1 cellular context compared by ENCODE assay signal in the genomic region with DNA sequence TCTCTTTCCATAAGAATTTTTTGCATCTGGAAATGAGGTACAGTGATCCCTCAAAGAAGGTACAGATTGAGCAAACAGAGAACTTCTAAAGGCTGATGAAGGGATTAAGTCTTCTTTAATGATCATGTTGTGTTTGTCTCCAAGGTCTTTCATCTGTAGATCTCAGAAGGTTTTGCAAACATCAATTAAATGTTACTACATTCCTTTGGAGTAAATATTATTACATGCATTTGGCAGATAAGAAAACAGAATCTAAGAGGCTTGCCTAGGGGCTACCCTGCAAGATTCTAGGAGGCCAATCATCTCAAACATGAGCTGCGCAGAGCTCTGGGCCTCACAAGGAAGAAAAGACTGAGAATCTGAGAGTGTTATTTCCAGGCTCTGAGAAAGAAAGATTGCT.
A peak's percentile ranks its signal among the peaks of the same experiment; 100 is the strongest.
TF ChIP-seq lines count a peak whose summit lies in the region.

No MANE protein-coding gene starts in this region.

TF ChIP-seq in HepG2, 621 proteins besides CTCF, POLR2A, EP300 and RAD21 (continues in another document):
- TF ChIP-seq, protein P1, sequence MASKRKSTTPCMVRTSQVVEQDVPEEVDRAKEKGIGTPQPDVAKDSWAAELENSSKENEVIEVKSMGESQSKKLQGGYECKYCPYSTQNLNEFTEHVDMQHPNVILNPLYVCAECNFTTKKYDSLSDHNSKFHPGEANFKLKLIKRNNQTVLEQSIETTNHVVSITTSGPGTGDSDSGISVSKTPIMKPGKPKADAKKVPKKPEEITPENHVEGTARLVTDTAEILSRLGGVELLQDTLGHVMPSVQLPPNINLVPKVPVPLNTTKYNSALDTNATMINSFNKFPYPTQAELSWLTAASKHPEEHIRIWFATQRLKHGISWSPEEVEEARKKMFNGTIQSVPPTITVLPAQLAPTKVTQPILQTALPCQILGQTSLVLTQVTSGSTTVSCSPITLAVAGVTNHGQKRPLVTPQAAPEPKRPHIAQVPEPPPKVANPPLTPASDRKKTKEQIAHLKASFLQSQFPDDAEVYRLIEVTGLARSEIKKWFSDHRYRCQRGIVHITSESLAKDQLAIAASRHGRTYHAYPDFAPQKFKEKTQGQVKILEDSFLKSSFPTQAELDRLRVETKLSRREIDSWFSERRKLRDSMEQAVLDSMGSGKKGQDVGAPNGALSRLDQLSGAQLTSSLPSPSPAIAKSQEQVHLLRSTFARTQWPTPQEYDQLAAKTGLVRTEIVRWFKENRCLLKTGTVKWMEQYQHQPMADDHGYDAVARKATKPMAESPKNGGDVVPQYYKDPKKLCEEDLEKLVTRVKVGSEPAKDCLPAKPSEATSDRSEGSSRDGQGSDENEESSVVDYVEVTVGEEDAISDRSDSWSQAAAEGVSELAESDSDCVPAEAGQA (IDR thresholded peaks at IDR 0.05; ENCODE audit: low read depth) = no peak
- TF ChIP-seq, protein P1 (CRISPR knock-in tag; IDR thresholded peaks at IDR 0.05; ENCODE audit: borderline replicate concordance) = no peak
- TF ChIP-seq ZNF614 (CRISPR knock-in tag; IDR thresholded peaks at IDR 0.05; ENCODE audit: borderline replicate concordance) (no peak), ZNF143 (CRISPR knock-in tag; IDR thresholded peaks at IDR 0.05) (no peak), EHMT2 (IDR thresholded peaks at IDR 0.05; ENCODE audit: borderline replicate concordance, low read depth, low read length) (no peak), ZNF569 (CRISPR knock-in tag; IDR thresholded peaks at IDR 0.05; ENCODE audit: borderline replicate concordance) (no peak), ZNF329 (CRISPR knock-in tag; IDR thresholded peaks at IDR 0.05; ENCODE audit: low read depth) (no peak), TBL1XR1 (IDR thresholded peaks at IDR 0.05; ENCODE audit: borderline replicate concordance, low read length, partially characterized antibody) (no peak), SUZ12 (IDR thresholded peaks at IDR 0.05; ENCODE audit: low read depth, low read length) (no peak), GATAD1 (CRISPR knock-in tag; IDR thresholded peaks at IDR 0.05) (no peak), MXI1 (IDR thresholded peaks at IDR 0.05; ENCODE audit: borderline replicate concordance, low read depth, low read length) (no peak), STAG1 (CRISPR knock-in tag; IDR thresholded peaks at IDR 0.05) (no peak), ELF1 (CRISPR knock-in tag; IDR thresholded peaks at IDR 0.05) (no peak), RARG (CRISPR knock-in tag; IDR thresholded peaks at IDR 0.05; ENCODE audit: low read depth) (no peak), GATAD2A (CRISPR knock-in tag; IDR thresholded peaks at IDR 0.05) (0 out of 2 replicates have a peak, but pooled peaks have one; percentile 27), GTF3A (CRISPR knock-in tag; conservative IDR thresholded peaks at IDR 0.05) (no peak), HNF4A (CRISPR knock-in tag; IDR thresholded peaks at IDR 0.05) (peak; percentile 51), NCOA2 (CRISPR knock-in tag; IDR thresholded peaks at IDR 0.05) (peak; percentile 92), ZNF44 (CRISPR knock-in tag; IDR thresholded peaks at IDR 0.05) (no peak), ZFYVE20 (CRISPR knock-in tag; IDR thresholded peaks at IDR 0.05; ENCODE audit: borderline replicate concordance, low read depth) (no peak), ISL2 (CRISPR knock-in tag; IDR thresholded peaks at IDR 0.05) (peak; percentile 94), KDM5A (IDR thresholded peaks at IDR 0.05; ENCODE audit: borderline replicate concordance, low read length) (no peak), POLR2G (IDR thresholded peaks at IDR 0.05; ENCODE audit: low read depth, low read length) (no peak), HNRNPUL1 (IDR thresholded peaks at IDR 0.05; ENCODE audit: low read depth, low read length) (no peak), ZNF776 (CRISPR knock-in tag; IDR thresholded peaks at IDR 0.05) (no peak), ZNF441 (CRISPR knock-in tag; IDR thresholded peaks at IDR 0.05; ENCODE audit: borderline replicate concordance) (no peak), ZNF777 (CRISPR knock-in tag; IDR thresholded peaks at IDR 0.05) (no peak), GLI4 (CRISPR knock-in tag; IDR thresholded peaks at IDR 0.05; ENCODE audit: borderline replicate concordance) (no peak)
- TF ChIP-seq, protein P2, sequence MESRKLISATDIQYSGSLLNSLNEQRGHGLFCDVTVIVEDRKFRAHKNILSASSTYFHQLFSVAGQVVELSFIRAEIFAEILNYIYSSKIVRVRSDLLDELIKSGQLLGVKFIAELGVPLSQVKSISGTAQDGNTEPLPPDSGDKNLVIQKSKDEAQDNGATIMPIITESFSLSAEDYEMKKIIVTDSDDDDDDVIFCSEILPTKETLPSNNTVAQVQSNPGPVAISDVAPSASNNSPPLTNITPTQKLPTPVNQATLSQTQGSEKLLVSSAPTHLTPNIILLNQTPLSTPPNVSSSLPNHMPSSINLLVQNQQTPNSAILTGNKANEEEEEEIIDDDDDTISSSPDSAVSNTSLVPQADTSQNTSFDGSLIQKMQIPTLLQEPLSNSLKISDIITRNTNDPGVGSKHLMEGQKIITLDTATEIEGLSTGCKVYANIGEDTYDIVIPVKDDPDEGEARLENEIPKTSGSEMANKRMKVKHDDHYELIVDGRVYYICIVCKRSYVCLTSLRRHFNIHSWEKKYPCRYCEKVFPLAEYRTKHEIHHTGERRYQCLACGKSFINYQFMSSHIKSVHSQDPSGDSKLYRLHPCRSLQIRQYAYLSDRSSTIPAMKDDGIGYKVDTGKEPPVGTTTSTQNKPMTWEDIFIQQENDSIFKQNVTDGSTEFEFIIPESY (CRISPR knock-in tag; IDR thresholded peaks at IDR 0.05) = no peak
- TF ChIP-seq, protein P3, sequence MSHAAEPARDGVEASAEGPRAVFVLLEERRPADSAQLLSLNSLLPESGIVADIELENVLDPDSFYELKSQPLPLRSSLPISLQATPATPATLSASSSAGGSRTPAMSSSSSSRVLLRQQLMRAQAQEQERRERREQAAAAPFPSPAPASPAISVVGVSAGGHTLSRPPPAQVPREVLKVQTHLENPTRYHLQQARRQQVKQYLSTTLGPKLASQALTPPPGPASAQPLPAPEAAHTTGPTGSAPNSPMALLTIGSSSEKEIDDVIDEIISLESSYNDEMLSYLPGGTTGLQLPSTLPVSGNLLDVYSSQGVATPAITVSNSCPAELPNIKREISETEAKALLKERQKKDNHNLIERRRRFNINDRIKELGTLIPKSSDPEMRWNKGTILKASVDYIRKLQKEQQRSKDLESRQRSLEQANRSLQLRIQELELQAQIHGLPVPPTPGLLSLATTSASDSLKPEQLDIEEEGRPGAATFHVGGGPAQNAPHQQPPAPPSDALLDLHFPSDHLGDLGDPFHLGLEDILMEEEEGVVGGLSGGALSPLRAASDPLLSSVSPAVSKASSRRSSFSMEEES (CRISPR knock-in tag; IDR thresholded peaks at IDR 0.05) = no peak
- TF ChIP-seq, protein P4, sequence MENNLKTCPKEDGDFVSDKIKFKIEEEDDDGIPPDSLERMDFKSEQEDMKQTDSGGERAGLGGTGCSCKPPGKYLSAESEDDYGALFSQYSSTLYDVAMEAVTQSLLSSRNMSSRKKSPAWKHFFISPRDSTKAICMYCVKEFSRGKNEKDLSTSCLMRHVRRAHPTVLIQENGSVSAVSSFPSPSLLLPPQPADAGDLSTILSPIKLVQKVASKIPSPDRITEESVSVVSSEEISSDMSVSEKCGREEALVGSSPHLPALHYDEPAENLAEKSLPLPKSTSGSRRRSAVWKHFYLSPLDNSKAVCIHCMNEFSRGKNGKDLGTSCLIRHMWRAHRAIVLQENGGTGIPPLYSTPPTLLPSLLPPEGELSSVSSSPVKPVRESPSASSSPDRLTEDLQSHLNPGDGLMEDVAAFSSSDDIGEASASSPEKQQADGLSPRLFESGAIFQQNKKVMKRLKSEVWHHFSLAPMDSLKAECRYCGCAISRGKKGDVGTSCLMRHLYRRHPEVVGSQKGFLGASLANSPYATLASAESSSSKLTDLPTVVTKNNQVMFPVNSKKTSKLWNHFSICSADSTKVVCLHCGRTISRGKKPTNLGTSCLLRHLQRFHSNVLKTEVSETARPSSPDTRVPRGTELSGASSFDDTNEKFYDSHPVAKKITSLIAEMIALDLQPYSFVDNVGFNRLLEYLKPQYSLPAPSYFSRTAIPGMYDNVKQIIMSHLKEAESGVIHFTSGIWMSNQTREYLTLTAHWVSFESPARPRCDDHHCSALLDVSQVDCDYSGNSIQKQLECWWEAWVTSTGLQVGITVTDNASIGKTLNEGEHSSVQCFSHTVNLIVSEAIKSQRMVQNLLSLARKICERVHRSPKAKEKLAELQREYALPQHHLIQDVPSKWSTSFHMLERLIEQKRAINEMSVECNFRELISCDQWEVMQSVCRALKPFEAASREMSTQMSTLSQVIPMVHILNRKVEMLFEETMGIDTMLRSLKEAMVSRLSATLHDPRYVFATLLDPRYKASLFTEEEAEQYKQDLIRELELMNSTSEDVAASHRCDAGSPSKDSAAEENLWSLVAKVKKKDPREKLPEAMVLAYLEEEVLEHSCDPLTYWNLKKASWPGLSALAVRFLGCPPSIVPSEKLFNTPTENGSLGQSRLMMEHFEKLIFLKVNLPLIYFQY (CRISPR knock-in tag; IDR thresholded peaks at IDR 0.05; ENCODE audit: borderline replicate concordance) = no peak
- TF ChIP-seq, protein P5, sequence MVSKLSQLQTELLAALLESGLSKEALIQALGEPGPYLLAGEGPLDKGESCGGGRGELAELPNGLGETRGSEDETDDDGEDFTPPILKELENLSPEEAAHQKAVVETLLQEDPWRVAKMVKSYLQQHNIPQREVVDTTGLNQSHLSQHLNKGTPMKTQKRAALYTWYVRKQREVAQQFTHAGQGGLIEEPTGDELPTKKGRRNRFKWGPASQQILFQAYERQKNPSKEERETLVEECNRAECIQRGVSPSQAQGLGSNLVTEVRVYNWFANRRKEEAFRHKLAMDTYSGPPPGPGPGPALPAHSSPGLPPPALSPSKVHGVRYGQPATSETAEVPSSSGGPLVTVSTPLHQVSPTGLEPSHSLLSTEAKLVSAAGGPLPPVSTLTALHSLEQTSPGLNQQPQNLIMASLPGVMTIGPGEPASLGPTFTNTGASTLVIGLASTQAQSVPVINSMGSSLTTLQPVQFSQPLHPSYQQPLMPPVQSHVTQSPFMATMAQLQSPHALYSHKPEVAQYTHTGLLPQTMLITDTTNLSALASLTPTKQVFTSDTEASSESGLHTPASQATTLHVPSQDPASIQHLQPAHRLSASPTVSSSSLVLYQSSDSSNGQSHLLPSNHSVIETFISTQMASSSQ (IDR thresholded peaks at IDR 0.05; ENCODE audit: low read depth) = no peak
- TF ChIP-seq, protein P5 (CRISPR knock-in tag; IDR thresholded peaks at IDR 0.05; ENCODE audit: borderline replicate concordance) = peak; percentile 58; the same call in 1 of the 2 replicates
- TF ChIP-seq, protein P6, sequence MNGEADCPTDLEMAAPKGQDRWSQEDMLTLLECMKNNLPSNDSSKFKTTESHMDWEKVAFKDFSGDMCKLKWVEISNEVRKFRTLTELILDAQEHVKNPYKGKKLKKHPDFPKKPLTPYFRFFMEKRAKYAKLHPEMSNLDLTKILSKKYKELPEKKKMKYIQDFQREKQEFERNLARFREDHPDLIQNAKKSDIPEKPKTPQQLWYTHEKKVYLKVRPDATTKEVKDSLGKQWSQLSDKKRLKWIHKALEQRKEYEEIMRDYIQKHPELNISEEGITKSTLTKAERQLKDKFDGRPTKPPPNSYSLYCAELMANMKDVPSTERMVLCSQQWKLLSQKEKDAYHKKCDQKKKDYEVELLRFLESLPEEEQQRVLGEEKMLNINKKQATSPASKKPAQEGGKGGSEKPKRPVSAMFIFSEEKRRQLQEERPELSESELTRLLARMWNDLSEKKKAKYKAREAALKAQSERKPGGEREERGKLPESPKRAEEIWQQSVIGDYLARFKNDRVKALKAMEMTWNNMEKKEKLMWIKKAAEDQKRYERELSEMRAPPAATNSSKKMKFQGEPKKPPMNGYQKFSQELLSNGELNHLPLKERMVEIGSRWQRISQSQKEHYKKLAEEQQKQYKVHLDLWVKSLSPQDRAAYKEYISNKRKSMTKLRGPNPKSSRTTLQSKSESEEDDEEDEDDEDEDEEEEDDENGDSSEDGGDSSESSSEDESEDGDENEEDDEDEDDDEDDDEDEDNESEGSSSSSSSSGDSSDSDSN (CRISPR knock-in tag; IDR thresholded peaks at IDR 0.05) = no peak
- TF ChIP-seq, protein P7, sequence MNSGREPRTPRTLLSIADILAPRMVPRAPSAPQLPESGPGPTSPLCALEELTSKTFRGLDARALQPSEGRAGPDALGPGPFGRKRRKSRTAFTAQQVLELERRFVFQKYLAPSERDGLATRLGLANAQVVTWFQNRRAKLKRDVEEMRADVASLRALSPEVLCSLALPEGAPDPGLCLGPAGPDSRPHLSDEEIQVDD (CRISPR knock-in tag; IDR thresholded peaks at IDR 0.05; ENCODE audit: borderline replicate concordance) = no peak
